Comparison of ENCODE assay signal across 20 cellular contexts in the genomic region with DNA sequence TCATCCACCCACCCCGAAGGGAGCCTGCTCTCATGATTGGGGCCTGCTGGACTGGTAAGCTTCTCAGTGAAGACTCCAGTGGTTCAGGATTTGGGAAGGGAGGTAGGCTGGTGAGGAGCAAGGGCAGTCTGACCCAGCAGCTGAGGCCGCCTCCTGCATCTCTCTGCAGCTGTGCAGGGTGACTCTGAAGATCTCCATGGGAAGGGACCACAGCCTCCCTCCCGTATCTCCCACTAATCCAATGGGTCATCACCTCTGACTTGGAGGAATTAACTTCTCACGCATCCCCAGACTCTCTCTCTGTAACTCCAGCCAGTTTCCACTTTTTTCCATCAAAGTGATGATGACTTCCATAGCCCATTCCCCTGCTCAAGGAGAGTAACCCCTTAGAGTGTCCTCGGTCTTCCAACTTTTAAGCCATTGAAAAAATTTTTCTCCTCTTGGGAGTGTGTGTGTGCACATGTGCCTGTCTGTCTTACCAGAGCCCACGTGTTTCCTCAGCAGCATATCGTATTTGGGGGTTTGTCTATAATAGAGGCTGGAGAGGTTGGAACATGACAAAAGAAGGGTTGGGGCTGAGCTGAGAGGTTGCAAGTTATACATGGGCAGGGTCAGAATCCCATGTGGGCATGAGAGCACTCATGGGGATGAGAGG. TPM values are rescaled to one million over a fixed set of nuclear protein-coding genes. Genes with fewer than 3 reads are reported as not detected.
"Had no signal": no experiment of that assay in that cellular context is flagged by ENCODE, and none has a peak within 500 bp of the region (broad histone marks: within the 10 kb centered on the region; RNA-seq: fewer than 3 reads in every experiment).

No MANE protein-coding gene starts in this region.

- H3K27me3 Mint-ChIP-seq: activated naive CD8-positive, alpha-beta T cell treated with anti-CD3 and anti-CD28 coated beads for 36 hours; naive B cell had no signal

- H3K4me3 Mint-ChIP-seq: activated naive CD4-positive, alpha-beta T cell treated with anti-CD3 and anti-CD28 coated beads for 36 hours; activated naive CD8-positive, alpha-beta T cell treated with anti-CD3 and anti-CD28 coated beads for 36 hours; activated T-cell treated with anti-CD3 and anti-CD28 coated beads, Interleukin-2, amount 50 U/mL, for 72 hours; naive B cell; neural crest cell had no signal

- H3K27ac Mint-ChIP-seq: activated naive CD4-positive, alpha-beta T cell treated with anti-CD3 and anti-CD28 coated beads for 36 hours; activated naive CD8-positive, alpha-beta T cell treated with anti-CD3 and anti-CD28 coated beads for 36 hours; activated T-cell treated with anti-CD3 and anti-CD28 coated beads, Interleukin-2, amount 50 U/mL, for 72 hours had no signal

- H3K9me3 Mint-ChIP-seq: activated naive CD4-positive, alpha-beta T cell treated with anti-CD3 and anti-CD28 coated beads for 36 hours; activated naive CD8-positive, alpha-beta T cell treated with anti-CD3 and anti-CD28 coated beads for 36 hours; activated T-cell treated with anti-CD3 and anti-CD28 coated beads, Interleukin-2, amount 50 U/mL, for 72 hours; naive B cell; neural crest cell had no signal

- H3K36me3 ChIP-seq: brain microvascular endothelial cell, right atrium auricular region had no signal

- DNase-seq: cortex of kidney, left cardiac atrium, left ventricle myocardium superior, tibial artery had no signal

- H3K27ac ChIP-seq: adrenal gland, ascending aorta, brain microvascular endothelial cell, right atrium auricular region, suprapubic skin, tibial artery, upper lobe of right lung had no signal

- H3K4me1 ChIP-seq: adrenal gland, ascending aorta, right atrium auricular region, tibial artery, upper lobe of right lung had no signal

- H3K4me3 ChIP-seq: adrenal gland, ascending aorta, mucosa of descending colon, right atrium auricular region, suprapubic skin, tibial artery, upper lobe of right lung had no signal

- H3K9me3 ChIP-seq: adrenal gland, ascending aorta, mucosa of descending colon, right atrium auricular region, suprapubic skin, tibial artery, upper lobe of right lung had no signal

- H3K27me3 ChIP-seq: adrenal gland, ascending aorta, brain microvascular endothelial cell, right atrium auricular region, suprapubic skin, tibial artery, upper lobe of right lung had no signal

RNA-seq across cellular contexts. Expression of a gene that starts 12.8 kb away (rescaled TPM):
- total RNA-seq: activated naive CD8-positive, alpha-beta T cell treated with anti-CD3 and anti-CD28 coated beads for 36 hours; chondrocyte; lung microvascular endothelial cell; pulmonary artery endothelial cell; right atrium auricular region had no signal
- polyA plus RNA-seq: keratinocyte had no signal
